In genomic region chr17:31310260-31310659, GRCh38 we compare ENCODE assay signal across 10 cellular contexts. TPM values are rescaled to one million over a fixed set of nuclear protein-coding genes. Genes with fewer than 3 reads are reported as not detected.
DNase-seq lines count a peak whose midpoint lies in the region; ATAC-seq and TF ChIP-seq lines count a peak whose summit lies in the region.
"Had no signal": no experiment of that assay in that cellular context is flagged by ENCODE, and none has a peak within 500 bp of the region (broad histone marks: within the 10 kb centered on the region; RNA-seq: fewer than 3 reads in every experiment).

No MANE protein-coding gene starts in this region.

- H3K27me3 Mint-ChIP-seq in CD8-positive, alpha-beta memory T cell: no peaks in the 10 kb centered on the region
- H3K27me3 Mint-ChIP-seq in naive thymus-derived CD8-positive, alpha-beta T cell: no peaks in the 10 kb centered on the region

- no peak for TF ChIP-seq CTCF in OCI-LY3 (IDR thresholded peaks at IDR 0.05; ENCODE audit: low read depth, low read length)
- no peak for TF ChIP-seq CTCF in GM10248 (IDR thresholded peaks at IDR 0.05; ENCODE audit: control extremely low read depth, extremely low read depth, low read depth, missing control alignments)
- TF ChIP-seq CTCF in testis (IDR thresholded peaks at IDR 0.05): no peak

- peaks cover 0 to under 1% (median 0%) of the 10 kb centered on the region in 5 donors for H3K9me3 Mint-ChIP-seq in CD8-positive, alpha-beta memory T cell
- peaks cover 0 to 2% (median 0%) of the 10 kb centered on the region in 9 donors for H3K9me3 Mint-ChIP-seq in naive thymus-derived CD8-positive, alpha-beta T cell

- H3K4me3 Mint-ChIP-seq in CD8-positive, alpha-beta memory T cell: peak overlapping the region; percentile 84 to 97 (median 92)
- H3K4me3 Mint-ChIP-seq in naive thymus-derived CD8-positive, alpha-beta T cell: peak overlapping the region; percentile 79 to 98 (median 94)

- no peak for TF ChIP-seq POLR2A in testis (IDR thresholded peaks at IDR 0.05)

- POLR2A ChIA-PET in CD8-positive, alpha-beta memory T cell (lab: Charles Lee): interaction anchor here (0.6 to 1.3 kb wide), 4 partner anchors 9 to 18 kb away, joined by 4 to 7 read pairs (median 4); partner anchors contain the start of gene EVI2A
- POLR2A ChIA-PET in naive thymus-derived CD8-positive, alpha-beta T cell (lab: Charles Lee): interaction anchor here (0.5 to 5.0 kb wide), 10 partner anchors 8 to 570 kb away, joined by 3 to 90 read pairs (median 4); partner anchors contain the start of gene EVI2A
- POLR2A ChIA-PET in GM10248 (lab: Yijun Ruan, JAX): no interaction called here

- WGBS in testis, 2 donors: 57 to 63% methylated on average over 2 of the region's 2 CpGs

- DNase-seq in CD8-positive, alpha-beta memory T cell: peak; percentile 36 to 84 (median 72)
- peak; percentile 81 for DNase-seq in activated effector memory CD4-positive, alpha-beta T cell treated with anti-CD3 and anti-CD28 coated beads, Interleukin-2, amount 50 U/mL, for 16 hours
- peak; percentile 47 to 92 (median 82) for DNase-seq in naive thymus-derived CD8-positive, alpha-beta T cell
- DNase-seq in GM10248 (ENCODE audit: extremely low spot score) (no peak), NCI-H2107 (lab: John Stamatoyannopoulos, UW) (no peak), testis (no peak), hepatic stellate cell (ENCODE audit: low spot score) (no peak)
- DNase-seq: DMS79 had no signal

- peak; percentile 69 to 85 for ATAC-seq in naive thymus-derived CD8-positive, alpha-beta T cell

- H2AFZ ChIP-seq in OCI-LY3 (ENCODE audit: low read depth, low read length): no peak overlapping the region

- H3K27me3 ChIP-seq in CD8-positive, alpha-beta memory T cell (ENCODE audit: insufficient read depth, low read length, poor library complexity, severe bottlenecking): no peaks in the 10 kb centered on the region
- H3K27me3 ChIP-seq in OCI-LY3 (ENCODE audit: low read depth, low read length) (no peaks in the 10 kb centered on the region), testis (no peaks in the 10 kb centered on the region)

- peaks cover 59 to 72% (median 63%) of the 10 kb centered on the region in 3 donors for H3K4me1 Mint-ChIP-seq in CD8-positive, alpha-beta memory T cell
- peaks cover 17 to 68% (median 56%) of the 10 kb centered on the region in 4 donors for H3K4me1 Mint-ChIP-seq in naive thymus-derived CD8-positive, alpha-beta T cell

- peak overlapping the region; percentile 97 for H3K9ac ChIP-seq in OCI-LY3 (ENCODE audit: low read length)

- CTCF ChIA-PET in CD8-positive, alpha-beta memory T cell (lab: Charles Lee): interaction anchor here (1.0 to 1.6 kb wide), 5 partner anchors 8 to 101 kb away, joined by 3 to 5 read pairs (median 3); partner anchors contain the start of gene EVI2A
- CTCF ChIA-PET in GM10248 (lab: Yijun Ruan, JAX): interaction anchor here (1.0 to 1.7 kb wide), 2 partner anchors 9 to 13 kb away, joined by 3 to 6 read pairs; no protein-coding TSS in a partner anchor

- H3K36me3 ChIP-seq in CD8-positive, alpha-beta memory T cell (ENCODE audit: insufficient read depth, low read length): peaks cover 6% of the 10 kb centered on the region
- H3K36me3 ChIP-seq in OCI-LY3 (replicated peaks; ENCODE audit: low read depth, low read length) (peaks cover 28% of the 10 kb centered on the region), testis (ENCODE audit: low read depth, missing control alignments) (no peaks in the 10 kb centered on the region)

- H3K4me3 ChIP-seq in CD8-positive, alpha-beta memory T cell (ENCODE audit: low read length): peak overlapping the region; percentile 83
- peak overlapping the region; percentile 82 for H3K4me3 ChIP-seq in OCI-LY3 (ENCODE audit: low read length)
- no peak overlapping the region for H3K4me3 ChIP-seq in testis

- H3K27ac Mint-ChIP-seq in CD8-positive, alpha-beta memory T cell: peak overlapping the region; percentile 82 to 98 (median 92)
- peak overlapping the region; percentile 94 to 99 (median 98) for H3K27ac Mint-ChIP-seq in naive thymus-derived CD8-positive, alpha-beta T cell

- H3K36me3 Mint-ChIP-seq in CD8-positive, alpha-beta memory T cell: peaks cover 11 to 61% (median 18%) of the 10 kb centered on the region in 3 donors
- H3K36me3 Mint-ChIP-seq in naive thymus-derived CD8-positive, alpha-beta T cell: peaks cover 6 to 17% (median 11%) of the 10 kb centered on the region in 3 donors

- no peaks in the 10 kb centered on the region for H3K9me3 ChIP-seq in CD8-positive, alpha-beta memory T cell (ENCODE audit: low read length)
- H3K9me3 ChIP-seq in OCI-LY3 (ENCODE audit: insufficient read depth, low read length) (no peaks in the 10 kb centered on the region), testis (no peaks in the 10 kb centered on the region)

- H4K20me1 ChIP-seq in OCI-LY3 (ENCODE audit: insufficient read depth, low read length): peaks cover 12% of the 10 kb centered on the region; the same call in 1 of the 2 replicates

- H3K4me2 ChIP-seq in OCI-LY3 (ENCODE audit: low read length): peak overlapping the region; percentile 96

- peaks cover 90% of the 10 kb centered on the region for H3K79me2 ChIP-seq in OCI-LY3 (ENCODE audit: low read length)

- peaks cover 56% of the 10 kb centered on the region for H3K4me1 ChIP-seq in CD8-positive, alpha-beta memory T cell (ENCODE audit: insufficient read depth, low read length)
- H3K4me1 ChIP-seq in OCI-LY3 (ENCODE audit: low read length): peaks cover 69% of the 10 kb centered on the region
- H3K4me1 ChIP-seq in testis: no peaks in the 10 kb centered on the region

- intact Hi-C loops in testis (cut with DNase I; ENCODE audit: low total_unique reads): no loop called here

- peak overlapping the region; percentile 3 for H3K27ac ChIP-seq in CD8-positive, alpha-beta memory T cell (ENCODE audit: low read depth, low read length)
- H3K27ac ChIP-seq in OCI-LY3 (ENCODE audit: low read length) (peak overlapping the region; percentile 98), testis (no peak overlapping the region)

RNA-seq across cellular contexts. Expression of gene EVI2B, which starts 3.6 kb away (rescaled TPM):
- 10 to 100 TPM; 29.8 to 32.7 TPM for total RNA-seq in CD8-positive, alpha-beta memory T cell
- polyA plus RNA-seq in CD8-positive, alpha-beta memory T cell: 97.4 TPM
- total RNA-seq in naive thymus-derived CD8-positive, alpha-beta T cell: 100 to 1,000 TPM; 146 to 159 TPM
- polyA plus RNA-seq in naive thymus-derived CD8-positive, alpha-beta T cell: 10 to 100 TPM; 69.5 to 82.1 (median 79.7) TPM
- total RNA-seq in testis: 1 to 10 TPM; 1.4 to 3.4 TPM
- 6.0 TPM for polyA plus RNA-seq in testis (ENCODE audit: insufficient read depth, low read depth, low replicate concordance)
- total RNA-seq: SK-MEL-5 had no signal

RNA-seq across cellular contexts. Expression of gene EVI2A, which starts 11.2 kb away (rescaled TPM):
- total RNA-seq in CD8-positive, alpha-beta memory T cell: 10 to 100 TPM; 40.3 to 41.5 TPM
- 50.4 TPM for polyA plus RNA-seq in CD8-positive, alpha-beta memory T cell
- 100 to 1,000 TPM; 113 to 119 TPM for total RNA-seq in naive thymus-derived CD8-positive, alpha-beta T cell
- polyA plus RNA-seq in naive thymus-derived CD8-positive, alpha-beta T cell: 10 to 100 TPM; 44.3 to 57.0 (median 53.3) TPM
- total RNA-seq in testis: 1 to 10 TPM in 1 of 2 donors, under 1 TPM in 1; 0.16 to 2.2 TPM
- 2.8 TPM for polyA plus RNA-seq in testis (ENCODE audit: insufficient read depth, low read depth, low replicate concordance)

RNA-seq across cellular contexts. Expression of gene OMG, which starts 13.2 kb away (rescaled TPM):
- total RNA-seq in CD8-positive, alpha-beta memory T cell: under 1 TPM; 0.13 to 0.18 TPM
- not detected for polyA plus RNA-seq in CD8-positive, alpha-beta memory T cell
- total RNA-seq in naive thymus-derived CD8-positive, alpha-beta T cell: 1 to 10 TPM in 1 of 2 experiments, under 1 TPM in 1; 0.70 to 1.3 TPM
- not detected for polyA plus RNA-seq in naive thymus-derived CD8-positive, alpha-beta T cell
- total RNA-seq in testis: not detected
- polyA plus RNA-seq in testis (ENCODE audit: insufficient read depth, low read depth, low replicate concordance): 0.95 TPM

Comparison
In these comparisons a context has a peak if more than half of its experiments do, and no peak if none do; other contexts are left out.
1. DNase-seq: peak in CD8-positive, alpha-beta memory T cell (5 of 5), activated effector memory CD4-positive, alpha-beta T cell treated with anti-CD3 and anti-CD28 coated beads, Interleukin-2, amount 50 U/mL, for 16 hours (single experiment) and naive thymus-derived CD8-positive, alpha-beta T cell (10 of 10); none in GM10248 (single experiment), NCI-H2107 (single experiment), testis (single experiment) and hepatic stellate cell (single experiment).
2. H3K27ac ChIP-seq: peak in CD8-positive, alpha-beta memory T cell (single experiment) and OCI-LY3 (single experiment); none in testis (0 of 2).
3. H3K4me3 ChIP-seq: peak in CD8-positive, alpha-beta memory T cell (single experiment) and OCI-LY3 (single experiment); none in testis (0 of 2).
4. RNA of gene EVI2B, which starts 3.6 kb away (total RNA-seq): 146 to 159 TPM in naive thymus-derived CD8-positive, alpha-beta T cell and 29.8 to 32.7 TPM in CD8-positive, alpha-beta memory T cell; 1.4 to 3.4 TPM in testis; every median in the first group is over 4 times any median in the second.
5. RNA of gene EVI2A, which starts 11.2 kb away (total RNA-seq): 113 to 119 TPM in naive thymus-derived CD8-positive, alpha-beta T cell and 40.3 to 41.5 TPM in CD8-positive, alpha-beta memory T cell; 0.16 to 2.2 TPM in testis; every median in the first group is over 10 times any median in the second.